In the genomic region with DNA sequence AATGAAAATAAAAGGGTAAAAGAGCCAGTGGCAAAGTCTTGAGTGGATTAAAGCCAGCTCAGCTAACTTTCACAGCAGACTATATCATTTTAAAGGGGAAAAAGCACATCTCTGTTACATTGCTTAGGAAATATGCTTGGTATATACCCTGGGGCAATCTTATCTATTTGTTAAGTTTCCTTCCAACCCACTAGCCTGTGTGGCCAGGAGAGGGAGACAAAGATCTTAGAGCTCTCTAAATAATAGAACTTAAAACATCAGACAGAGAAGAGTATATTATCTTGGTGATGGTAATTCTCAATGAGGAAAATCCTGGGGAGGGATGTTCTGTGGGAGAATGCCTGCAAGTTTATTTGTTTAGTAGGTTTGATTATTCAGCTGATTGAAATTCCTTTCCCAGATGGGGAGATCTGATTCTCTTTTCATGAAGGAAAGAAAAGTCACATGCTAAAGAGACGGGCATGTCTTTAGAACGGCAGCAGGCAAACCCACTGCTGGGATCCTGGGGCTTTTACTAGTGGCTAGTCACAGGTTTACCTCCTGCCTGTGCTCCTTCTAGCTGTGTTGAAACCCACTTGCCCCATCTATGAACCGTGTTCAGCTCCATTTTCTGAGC, we compare ENCODE assay signal across 9 cellular contexts. TPM values are rescaled to one million over a fixed set of nuclear protein-coding genes. Genes with fewer than 3 reads are reported as not detected.
A peak's percentile ranks its signal among the peaks of the same experiment; 100 is the strongest.
DNase-seq lines count a peak whose midpoint lies in the region; FAIRE-seq and TF ChIP-seq lines count a peak whose summit lies in the region.
"Had no signal": no experiment of that assay in that cellular context is flagged by ENCODE, and none has a peak within 500 bp of the region (broad histone marks: within the 10 kb centered on the region; RNA-seq: fewer than 3 reads in every experiment).

No MANE protein-coding gene starts in this region.

- no TSS peak for BruUV-seq in PC-9 (replicated peaks; lab: Mats Ljungman, UMichigan)

- no peaks in the 10 kb centered on the region for H3F3A ChIP-seq in PC-9 (ENCODE audit: insufficient read depth, low read depth)

- no peak overlapping the region for H2AFZ ChIP-seq in PC-9
- peak overlapping the region; percentile 43 for H2AFZ ChIP-seq in astrocyte (ENCODE audit: low read depth, low read length)
- peak overlapping the region; percentile 13 for H2AFZ ChIP-seq in hepatocyte

- no peak overlapping the region for H3K27ac Mint-ChIP-seq in astrocyte (ENCODE audit: unreplicated experiment)

- H3K79me2 ChIP-seq in PC-9 (ENCODE audit: low read depth), result no peaks in the 10 kb centered on the region
- no peaks in the 10 kb centered on the region for H3K79me2 ChIP-seq in astrocyte (ENCODE audit: insufficient read depth, low read length)
- no peaks in the 10 kb centered on the region for H3K79me2 ChIP-seq in hepatocyte

- H3K36me3 Mint-ChIP-seq in astrocyte (ENCODE audit: low read depth, unreplicated experiment), result no peaks in the 10 kb centered on the region

- DNase-seq in G401 (ENCODE audit: low spot score) (peak; percentile 50), LHCN-M2 (ENCODE audit: low read depth) (peak; percentile 55), PC-9 (peak; percentile 57 to 80), astrocyte (ENCODE audit: low read depth) (peak; percentile 46), hepatocyte (ENCODE audit: low spot score) (peak; percentile 90), retina (no peak), frontal cortex (ENCODE audit: low spot score in 2 of 2) (no peak)
- peak; percentile 29 for DNase-seq in stimulated activated CD4-positive, alpha-beta T cell treated with anti-CD3 and anti-CD28 coated beads, Interleukin-2, amount 100 ng/mL, for 4 hours (ENCODE audit: low read depth)

- H3K27ac ChIP-seq in PC-9 (no peak overlapping the region), astrocyte (ENCODE audit: low read depth, low read length) (no peak overlapping the region), hepatocyte (no peak overlapping the region)

- no peaks in the 10 kb centered on the region for H3K9me2 ChIP-seq in PC-9 (ENCODE audit: insufficient read depth)
- H3K9me2 ChIP-seq in hepatocyte (replicated peaks; ENCODE audit: insufficient read depth), result no peaks in the 10 kb centered on the region

- H3K4me1 ChIP-seq in PC-9 (replicated peaks; ENCODE audit: insufficient read depth), result no peaks in the 10 kb centered on the region
- H3K4me1 ChIP-seq in astrocyte (ENCODE audit: insufficient read depth, low read length), result no peaks in the 10 kb centered on the region
- no peaks in the 10 kb centered on the region for H3K4me1 ChIP-seq in hepatocyte (ENCODE audit: insufficient read depth)

- H3K27me3 ChIP-seq in PC-9 (ENCODE audit: insufficient read depth, low read depth) (no peaks in the 10 kb centered on the region), astrocyte (ENCODE audit: insufficient read depth, low read length) (peaks cover 4% of the 10 kb centered on the region), hepatocyte (no peaks in the 10 kb centered on the region)

- no peak overlapping the region for H3K4me3 ChIP-seq in PC-9
- no peak overlapping the region for H3K4me3 ChIP-seq in astrocyte (ENCODE audit: insufficient read depth, low read depth, low read length)
- H3K4me3 ChIP-seq in hepatocyte, result no peak overlapping the region

- H3K4me2 ChIP-seq in PC-9, result no peak overlapping the region
- no peak overlapping the region for H3K4me2 ChIP-seq in astrocyte (ENCODE audit: low read length)
- no peak overlapping the region for H3K4me2 ChIP-seq in hepatocyte

- no peaks in the 10 kb centered on the region for H3K9me3 Mint-ChIP-seq in astrocyte (ENCODE audit: unreplicated experiment)

- H3K4me1 Mint-ChIP-seq in astrocyte (ENCODE audit: low read depth, unreplicated experiment), result no peaks in the 10 kb centered on the region

- H4K20me1 ChIP-seq in PC-9 (ENCODE audit: insufficient read depth) (no peaks in the 10 kb centered on the region), astrocyte (ENCODE audit: insufficient read depth, low read length) (no peaks in the 10 kb centered on the region), hepatocyte (ENCODE audit: insufficient read depth, poor library complexity, severe bottlenecking) (no peaks in the 10 kb centered on the region)

- CTCF ChIA-PET in PC-9 (lab: Charles Lee), result interaction anchor here (0.6 to 0.7 kb wide), 2 partner anchors 305 to 1656 kb away, joined by 4 to 16 read pairs; no protein-coding TSS in a partner anchor

- in situ Hi-C loops in G401 (cut with HindIII; ENCODE audit: low sequenced_read_pairs), result no loop called here

- 65% methylated on average over 3 of the region's 3 CpGs for WGBS in hepatocyte (ENCODE audit: low lambda C conversion rate, missing lambda C conversion rate)

- no peaks in the 10 kb centered on the region for H3K9me3 ChIP-seq in PC-9 (ENCODE audit: insufficient read depth, low read depth)
- H3K9me3 ChIP-seq in astrocyte (ENCODE audit: insufficient read depth, low read depth, low read length), result no peaks in the 10 kb centered on the region
- H3K9me3 ChIP-seq in hepatocyte (ENCODE audit: low read depth), result no peaks in the 10 kb centered on the region

- intact Hi-C loops in PC-9 (cut with micrococcal nuclease; ENCODE audit: unreplicated experiment), result no loop called here

- no peak overlapping the region for H3K4me3 Mint-ChIP-seq in astrocyte (ENCODE audit: unreplicated experiment)

- POLR2A ChIA-PET in PC-9 (lab: Charles Lee; ENCODE audit: unreplicated experiment), result no interaction called here

- H3K27me3 Mint-ChIP-seq in astrocyte (ENCODE audit: low read depth, unreplicated experiment), result no peaks in the 10 kb centered on the region

- TF ChIP-seq CTCF in PC-9 (conservative IDR thresholded peaks at IDR 0.05), result peak; percentile 76
- peak; percentile 86 for TF ChIP-seq CTCF in astrocyte (IDR thresholded peaks at IDR 0.05; ENCODE audit: insufficient read depth, low read depth, low read length)
- peak; percentile 84 for TF ChIP-seq CTCF in hepatocyte (IDR thresholded peaks at IDR 0.05; ENCODE audit: poor library complexity)

- H3K9ac ChIP-seq in astrocyte (ENCODE audit: low read length), result no peak overlapping the region

- FAIRE-seq in astrocyte (lab: Jason Lieb, UNC), result peak; percentile 89
- no peak for FAIRE-seq in frontal cortex (lab: Jason Lieb, UNC)

- H3K36me3 ChIP-seq in PC-9 (ENCODE audit: low read depth) (no peaks in the 10 kb centered on the region), astrocyte (ENCODE audit: insufficient read depth, low read length) (no peaks in the 10 kb centered on the region), hepatocyte (replicated peaks; ENCODE audit: insufficient read depth, low read depth) (no peaks in the 10 kb centered on the region)

RNA-seq across cellular contexts. Expression of a gene that starts 3.6 kb away (rescaled TPM):
- total RNA-seq in G401 (2014; rRNA removed; shearing (Covaris generic)), result not detected in 2 replicates
- not detected in 2 replicates for total RNA-seq in LHCN-M2 (2014; rRNA removed)
- 0.28 TPM for polyA plus RNA-seq in LHCN-M2 (2012)
- not detected in 2 replicates for total RNA-seq in PC-9 (2021)
- 0.27 TPM in 1 of 2 replicates, not detected in the other for total RNA-seq in astrocyte
- 2.9 and 4.9 TPM in 2 replicates for total RNA-seq in hepatocyte
- polyA plus RNA-seq in hepatocyte, result 5.0 and 5.2 TPM in 2 replicates
- total RNA-seq in frontal cortex, result under 0.01 TPM
- total RNA-seq: subcutaneous adipose tissue had no signal

RNA-seq across cellular contexts. Expression of a gene that starts 7.9 kb away (rescaled TPM):
- 4.4 TPM in 1 of 2 replicates, not detected in the other for total RNA-seq in G401 (2014; rRNA removed; shearing (Covaris generic))
- total RNA-seq in LHCN-M2 (2014; rRNA removed) (1.2 and 3.7 TPM in 2 replicates), PC-9 (2021) (3.1 and 18.1 TPM in 2 replicates), astrocyte (1.6 and 6.2 TPM in 2 replicates), hepatocyte (2.7 and 16.8 TPM in 2 replicates), frontal cortex (26.5 TPM)
- 5.0 TPM for polyA plus RNA-seq in LHCN-M2 (2012)
- polyA plus RNA-seq in hepatocyte, result 4.1 and 6.6 TPM in 2 replicates

RNA-seq across cellular contexts. Expression of a gene that starts 56.3 kb away (rescaled TPM):
- total RNA-seq in G401 (2014; rRNA removed; shearing (Covaris generic)), result 0.68 TPM in 1 of 2 replicates, not detected in the other
- not detected in 2 replicates for total RNA-seq in LHCN-M2 (2014; rRNA removed)
- polyA plus RNA-seq in LHCN-M2 (2012), result not detected
- total RNA-seq in PC-9 (2021), result not detected in 2 replicates
- total RNA-seq in astrocyte, result not detected in 2 replicates
- not detected in 2 replicates for total RNA-seq in hepatocyte
- 0.15 TPM in 1 of 2 replicates, not detected in the other for polyA plus RNA-seq in hepatocyte
- total RNA-seq in frontal cortex, result not detected

Comparison
In these comparisons a context has a peak if more than half of its experiments do, and no peak if none do; other contexts are left out.
1. DNase-seq: peak in G401 (single experiment), LHCN-M2 (single experiment), PC-9 (2 of 2), astrocyte (single experiment), hepatocyte (single experiment) and stimulated activated CD4-positive, alpha-beta T cell treated with anti-CD3 and anti-CD28 coated beads, Interleukin-2, amount 100 ng/mL, for 4 hours (single experiment); none in retina (single experiment) and frontal cortex (0 of 2).
2. Peak in every context shown above with its lines, with median percentiles within 50 percentile points of each other: CTCF ChIP-seq.